ENCODE assay signal across 22 cellular contexts in the genomic region with DNA sequence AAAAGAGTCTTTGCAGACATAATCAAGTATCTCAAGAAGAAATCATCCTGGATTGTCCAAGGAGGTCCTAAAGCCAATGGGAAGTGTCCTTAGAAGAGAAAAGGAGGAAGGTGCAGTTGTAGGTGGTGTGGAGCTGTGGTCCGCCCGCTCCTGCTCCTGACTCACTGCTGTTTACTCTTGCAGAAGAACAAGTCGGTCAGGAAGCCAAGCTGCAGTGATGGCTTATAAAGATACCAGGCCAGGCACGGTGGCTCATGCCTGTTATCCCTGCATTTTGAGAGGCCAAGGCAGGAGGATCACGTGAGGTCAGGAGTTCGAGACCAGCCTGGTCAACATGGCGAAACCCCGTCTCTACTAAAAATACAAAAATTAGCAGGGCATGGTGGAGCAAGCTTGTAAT.
A peak's percentile ranks its signal among the peaks of the same experiment; 100 is the strongest.
DNase-seq lines count a peak whose midpoint lies in the region; ATAC-seq, FAIRE-seq and TF ChIP-seq lines count a peak whose summit lies in the region.
"Had no signal": no experiment of that assay in that cellular context is flagged by ENCODE, and none has a peak within 500 bp of the region (broad histone marks: within the 10 kb centered on the region; RNA-seq: fewer than 3 reads in every experiment).

No MANE protein-coding gene starts in this region.

- peaks cover 5% of the 10 kb centered on the region for H3K4me1 Mint-ChIP-seq in neural progenitor cell

- H3K4me3 Mint-ChIP-seq in neural progenitor cell: no peak overlapping the region
- H3K4me3 Mint-ChIP-seq: GM23338 had no signal

- BruUV-seq in PC-3 (replicated peaks; lab: Mats Ljungman, UMichigan): no TSS peak

- H3K9me3 Mint-ChIP-seq in neural progenitor cell: peaks cover 20% of the 10 kb centered on the region
- H3K9me3 Mint-ChIP-seq: GM23338 had no signal

- H3K4me3 ChIP-seq in PC-3 (ENCODE audit: low read length) (no peak overlapping the region), bronchial epithelial cell (ENCODE audit: low read depth, low read length) (no peak overlapping the region), neural progenitor cell (no peak overlapping the region)
- H3K4me3 ChIP-seq: GM23338 had no signal

- 0 out of 2 replicates have a peak overlapping the region, but pooled peaks have one; percentile 9 for H3K27ac ChIP-seq in C4-2B
- H3K27ac ChIP-seq in PC-3 (ENCODE audit: low read length): no peak overlapping the region
- H3K27ac ChIP-seq in neural progenitor cell: no peak overlapping the region
- H3K27ac ChIP-seq: KMS-11 had no signal

- no peak for TF ChIP-seq CTCF in C4-2B (conservative IDR thresholded peaks at IDR 0.05)
- TF ChIP-seq CTCF in PC-3 (conservative IDR thresholded peaks at IDR 0.05; ENCODE audit: low read depth, low read length): no peak
- no peak for TF ChIP-seq CTCF in bronchial epithelial cell (IDR thresholded peaks at IDR 0.05; ENCODE audit: insufficient read depth, low read length, severe bottlenecking)
- TF ChIP-seq CTCF in neural progenitor cell (IDR thresholded peaks at IDR 0.05): no peak

- CTCF ChIA-PET in PC-3 (lab: Charles Lee): no interaction called here

- FAIRE-seq in bronchial epithelial cell (lab: Jason Lieb, UNC): no peak

- H3K27me3 ChIP-seq in PC-3 (ENCODE audit: low read length) (peaks cover 1% of the 10 kb centered on the region; the same call in 1 of the 2 replicates), bronchial epithelial cell (ENCODE audit: control insufficient read depth, insufficient read depth, low read length) (no peaks in the 10 kb centered on the region), neural progenitor cell (no peaks in the 10 kb centered on the region)

- ATAC-seq in PC-3: 0 out of 2 replicates have a peak, but pooled peaks have one; percentile 27
- ATAC-seq in HG03097 (IDR thresholded peaks at IDR 0.05; ENCODE audit: low FRiP score, unreplicated experiment): no peak
- ATAC-seq in GM21717 (IDR thresholded peaks at IDR 0.05; ENCODE audit: unreplicated experiment): no peak
- ATAC-seq: GM23338, HCT116, Panc1, Right ventricle myocardium inferior, SK-N-SH treated with all-trans-retinoic acid at 6 μM for 48 hours had no signal

- DNase-seq in PC-3 (peak; percentile 57), bronchial epithelial cell (ENCODE audit: low read depth) (peak; percentile 7), neural progenitor cell (ENCODE audit: low spot score) (no peak)
- DNase-seq in activated naive CD4-positive, alpha-beta T cell treated with Interleukin-2 at 50 U/mL for 16 hours: no peak
- DNase-seq: ACHN, AML-193, Caco-2, DMS153, MM.1S, NCI-H1092 treated with DMSO at 0.1 percent for 48 hours, NCI-H2107, NCI-H2227 treated with DMSO at 0.1 percent for 48 hours, NCI-H524 had no signal

- H3K4me1 ChIP-seq in PC-3 (ENCODE audit: insufficient read depth, low read length) (no peaks in the 10 kb centered on the region), neural progenitor cell (no peaks in the 10 kb centered on the region)
- H3K4me1 ChIP-seq: Caco-2 had no signal

- H3K36me3 ChIP-seq in PC-3 (ENCODE audit: low read depth, low read length) (no peaks in the 10 kb centered on the region), bronchial epithelial cell (ENCODE audit: control insufficient read depth, insufficient read depth, low read length) (no peaks in the 10 kb centered on the region), neural progenitor cell (no peaks in the 10 kb centered on the region)

- no peaks in the 10 kb centered on the region for H3K9me2 ChIP-seq in PC-3 (replicated peaks; ENCODE audit: low read length)

- H3F3A ChIP-seq in PC-3 (ENCODE audit: low read length, unreplicated experiment): no peaks in the 10 kb centered on the region
- H3F3A ChIP-seq in neural progenitor cell (ENCODE audit: low read depth): no peaks in the 10 kb centered on the region

- H3K4me2 ChIP-seq in PC-3 (ENCODE audit: low read length): no peak overlapping the region
- H3K4me2 ChIP-seq in neural progenitor cell: no peak overlapping the region
- H3K4me2 ChIP-seq: GM23338, KMS-11 had no signal

- no peaks in the 10 kb centered on the region for H3K9me3 ChIP-seq in PC-3 (ENCODE audit: low read length)
- no peaks in the 10 kb centered on the region for H3K9me3 ChIP-seq in neural progenitor cell (ENCODE audit: low read depth)
- H3K9me3 ChIP-seq: Caco-2 had no signal

- POLR2A ChIA-PET in PC-3 (lab: Charles Lee; ENCODE audit: unreplicated experiment): no interaction called here

- intact Hi-C loops in PC-3 (cut with micrococcal nuclease): no loop called here

- H3K27ac Mint-ChIP-seq in neural progenitor cell: peak overlapping the region; percentile 57
- H3K27ac Mint-ChIP-seq: GM23338 had no signal

- H3K36me3 Mint-ChIP-seq in neural progenitor cell: no peaks in the 10 kb centered on the region

- H3K79me2 ChIP-seq in PC-3 (ENCODE audit: low read length) (no peaks in the 10 kb centered on the region), neural progenitor cell (ENCODE audit: low read depth) (no peaks in the 10 kb centered on the region)

- no peak overlapping the region for H3K9ac ChIP-seq in PC-3 (ENCODE audit: low read length)
- H3K9ac ChIP-seq in neural progenitor cell: no peak overlapping the region
- H3K9ac ChIP-seq: KMS-11 had no signal

- H4K20me1 ChIP-seq in PC-3 (ENCODE audit: low read length) (no peaks in the 10 kb centered on the region), neural progenitor cell (ENCODE audit: low read depth) (no peaks in the 10 kb centered on the region)

- peaks cover 8% of the 10 kb centered on the region for H3K27me3 Mint-ChIP-seq in neural progenitor cell (ENCODE audit: insufficient read depth, low read depth)

- H2AFZ ChIP-seq in PC-3 (ENCODE audit: low read length) (no peak overlapping the region), neural progenitor cell (replicated peaks) (no peak overlapping the region)
- H2AFZ ChIP-seq: GM23338 had no signal

Comparison
In these comparisons a context has a peak if more than half of its experiments do, and no peak if none do; other contexts are left out.
1. DNase-seq: peak in PC-3 (single experiment) and bronchial epithelial cell (single experiment); none in neural progenitor cell (single experiment) and activated naive CD4-positive, alpha-beta T cell treated with Interleukin-2 at 50 U/mL for 16 hours (single experiment).